Comparison of ENCODE assay signal across 26 cellular contexts in genomic region chr1:1901641-1902294, GRCh38. TPM values are rescaled to one million over a fixed set of nuclear protein-coding genes. Genes with fewer than 3 reads are reported as not detected.
A peak's percentile ranks its signal among the peaks of the same experiment; 100 is the strongest.
DNase-seq lines count a peak whose midpoint lies in the region; ATAC-seq, FAIRE-seq and TF ChIP-seq lines count a peak whose summit lies in the region.
"Had no signal": no experiment of that assay in that cellular context is flagged by ENCODE, and none has a peak within 500 bp of the region (broad histone marks: within the 10 kb centered on the region; RNA-seq: fewer than 3 reads in every experiment).

No MANE protein-coding gene starts in this region.

- no peaks in the 10 kb centered on the region for H3K79me1 ChIP-seq in mesendoderm (ENCODE audit: low read length)

- no peak overlapping the region for H2BK5ac ChIP-seq in mesendoderm (ENCODE audit: low read length)

- TF ChIP-seq CTCF in HepG2 (CRISPR knock-in tag; IDR thresholded peaks at IDR 0.05), result no peak
- TF ChIP-seq CTCF in right lobe of liver (IDR thresholded peaks at IDR 0.05), result no peak
- TF ChIP-seq CTCF in Loucy (conservative IDR thresholded peaks at IDR 0.05; ENCODE audit: low read length), result no peak
- no peak for TF ChIP-seq CTCF in hepatocyte (IDR thresholded peaks at IDR 0.05; ENCODE audit: poor library complexity)

- H3K79me2 ChIP-seq in HepG2 (ENCODE audit: insufficient read depth, low read length) (no peaks in the 10 kb centered on the region), Loucy (ENCODE audit: insufficient read depth, low read length) (no peaks in the 10 kb centered on the region), hepatocyte (no peaks in the 10 kb centered on the region), mesendoderm (ENCODE audit: control insufficient read depth, insufficient read depth, low read length) (no peaks in the 10 kb centered on the region)

- H3K9me3 ChIP-seq in HepG2 (ENCODE audit: low read length), result no peaks in the 10 kb centered on the region
- H3K9me3 ChIP-seq in right lobe of liver, result no peaks in the 10 kb centered on the region
- no peaks in the 10 kb centered on the region for H3K9me3 ChIP-seq in Loucy (ENCODE audit: insufficient read depth, low read depth, low read length)
- H3K9me3 ChIP-seq in hepatocyte (ENCODE audit: low read depth), result no peaks in the 10 kb centered on the region
- H3K9me3 ChIP-seq: HAP-1, SK-N-SH had no signal

- H3K18ac ChIP-seq in mesendoderm (ENCODE audit: low read length), result no peak overlapping the region

- TF ChIP-seq EP300 in HepG2 (IDR thresholded peaks at IDR 0.05; ENCODE audit: low read depth in 2 of 2, low read length in 2 of 2) (no peak), HepG2 (CRISPR knock-in tag; IDR thresholded peaks at IDR 0.05; ENCODE audit: borderline replicate concordance) (no peak)

- DNase-seq in HepG2 (ENCODE audit: low spot score) (no peak), right lobe of liver (no peak), hepatocyte (ENCODE audit: low spot score) (peak; percentile 2), mesendoderm (no peak), NCI-H1417 treated with DMSO at 0.1 percent for 48 hours (lab: John Stamatoyannopoulos, UW) (no peak)
- no peak for DNase-seq in stimulated activated naive B cell treated with anti-CD40 and anti-IgM and Interleukin-4, amounts not matched to agents 10 μg/mL and 1 μg/mL and 100 μg/mL, for 72 hours
- DNase-seq: CD8-positive, alpha-beta T cell; DMS 273 treated with DMSO at 0.1 percent for 48 hours; DMS79; NCI-H1092; NCI-H1436; NCI-H187 treated with DMSO at 0.1 percent for 48 hours; NCI-H82; NK-92 treated with Interleukin-12 subunit alpha and Interleukin-12 subunit beta, amount 100 ng/mL, for 24 hours; SIG-M5; SK-N-SH; T-helper 17 cell had no signal

- H4K20me1 ChIP-seq in HepG2 (ENCODE audit: insufficient read depth, low read length) (no peaks in the 10 kb centered on the region), Loucy (ENCODE audit: insufficient read depth, low read length, poor library complexity, severe bottlenecking) (no peaks in the 10 kb centered on the region), hepatocyte (ENCODE audit: insufficient read depth, poor library complexity, severe bottlenecking) (no peaks in the 10 kb centered on the region)

- no peak for TF ChIP-seq POLR2A in HepG2 (IDR thresholded peaks at IDR 0.05; ENCODE audit: insufficient read depth in 1 of 2, low read depth in 2 of 2, low read length in 2 of 2)
- TF ChIP-seq POLR2A in right lobe of liver (IDR thresholded peaks at IDR 0.05), result no peak

- H3K4me2 ChIP-seq in HepG2 (ENCODE audit: low read depth, low read length), result peak overlapping the region; percentile 42; the same call in 1 of the 2 replicates
- no peak overlapping the region for H3K4me2 ChIP-seq in Loucy (ENCODE audit: low read depth, low read length, poor library complexity, severe bottlenecking)
- H3K4me2 ChIP-seq in hepatocyte, result no peak overlapping the region
- H3K4me2 ChIP-seq in mesendoderm (ENCODE audit: low read length), result no peak overlapping the region
- H3K4me2 ChIP-seq: GM23338, KMS-11, SK-N-SH had no signal

- no peaks in the 10 kb centered on the region for H3K36me3 Mint-ChIP-seq in stimulated activated naive B cell treated with anti-CD40 and anti-IgM and Interleukin-4, amounts not matched to agents 10 μg/mL and 1 μg/mL and 100 μg/mL, for 72 hours
- H3K36me3 Mint-ChIP-seq: CD8-positive, alpha-beta T cell had no signal

- no peak overlapping the region for H2AFZ ChIP-seq in HepG2 (ENCODE audit: low read length)
- H2AFZ ChIP-seq in Loucy (ENCODE audit: low read length), result no peak overlapping the region
- no peak overlapping the region for H2AFZ ChIP-seq in hepatocyte
- H2AFZ ChIP-seq: GM23338 had no signal

- H4K5ac ChIP-seq in mesendoderm (ENCODE audit: low read length), result no peak overlapping the region

- BruUV-seq in HepG2 (replicated peaks; lab: Mats Ljungman, UMichigan), result no TSS peak

- no peak overlapping the region for H3K56ac ChIP-seq in mesendoderm (ENCODE audit: low read length)

- no peak overlapping the region for H3K27ac ChIP-seq in HepG2 (ENCODE audit: extremely low read length, insufficient read depth, low read length)
- H3K27ac ChIP-seq in right lobe of liver, result no peak overlapping the region
- no peak overlapping the region for H3K27ac ChIP-seq in hepatocyte
- no peak overlapping the region for H3K27ac ChIP-seq in mesendoderm (ENCODE audit: low read depth, low read length)
- H3K27ac ChIP-seq: C4-2B, KMS-11, RWPE1 had no signal

- H3K23ac ChIP-seq in mesendoderm (ENCODE audit: low read length), result no peak overlapping the region

- H3K9ac ChIP-seq in HepG2 (ENCODE audit: insufficient read depth, low read depth, low read length) (no peak overlapping the region), Loucy (ENCODE audit: low read depth, low read length, poor library complexity, severe bottlenecking) (peak overlapping the region; percentile 30), mesendoderm (ENCODE audit: low read length) (no peak overlapping the region)
- H3K9ac ChIP-seq: KMS-11, SK-N-SH had no signal

- in situ Hi-C loops in HepG2 (cut with HindIII; ENCODE audit: extremely low pct_ligation_motif_present, low pct_unique_long_range_greater_than_20kb), result loop anchor here (10.0 kb wide), 1 partner anchor 117 kb away; no protein-coding TSS in a partner anchor

- POLR2A ChIA-PET in HepG2 (lab: Yijun Ruan, JAX), result interaction anchor here (1.7 kb wide), 1 partner anchor 10 kb away, joined by 5 read pairs; no protein-coding TSS in a partner anchor

- no peaks in the 10 kb centered on the region for H3K9me3 Mint-ChIP-seq in stimulated activated naive B cell treated with anti-CD40 and anti-IgM and Interleukin-4, amounts not matched to agents 10 μg/mL and 1 μg/mL and 100 μg/mL, for 72 hours
- H3K9me3 Mint-ChIP-seq: CD8-positive, alpha-beta T cell; GM23338 had no signal

- peak overlapping the region; percentile 25 for H3K27ac Mint-ChIP-seq in stimulated activated naive B cell treated with anti-CD40 and anti-IgM and Interleukin-4, amounts not matched to agents 10 μg/mL and 1 μg/mL and 100 μg/mL, for 72 hours
- H3K27ac Mint-ChIP-seq: CD8-positive, alpha-beta T cell; GM23338; T-helper 17 cell had no signal

- H3K4me3 ChIP-seq in HepG2 (replicated peaks in 1 of 3; ENCODE audit: insufficient read depth in 1 of 3, low read depth in 2 of 3, low read length in 3 of 3), result peak overlapping the region in 1 of 3 experiments; percentile 55; a peak in 1 of 6 replicates
- H3K4me3 ChIP-seq in right lobe of liver, result no peak overlapping the region
- H3K4me3 ChIP-seq in Loucy (ENCODE audit: low read length, poor library complexity, severe bottlenecking), result no peak overlapping the region
- H3K4me3 ChIP-seq in hepatocyte, result no peak overlapping the region
- H3K4me3 ChIP-seq in mesendoderm (ENCODE audit: low read length), result no peak overlapping the region
- H3K4me3 ChIP-seq: GM23338, HAP-1 had no signal

- 44% methylated on average over 2 of the region's 13 CpGs for WGBS in HepG2 (ENCODE audit: low lambda C conversion rate)
- WGBS in right lobe of liver (ENCODE audit: insufficient coverage, low coverage, low lambda C conversion rate, missing lambda C conversion rate), result no CpG with 5 or more reads among the region's 13 CpGs
- 89% methylated on average over 13 of the region's 13 CpGs for WGBS in hepatocyte (ENCODE audit: low lambda C conversion rate, missing lambda C conversion rate)
- no CpG with 5 or more reads among the region's 13 CpGs for WGBS in mesendoderm (ENCODE audit: extremely low coverage, insufficient coverage, low lambda C conversion rate)

- H3K4me1 Mint-ChIP-seq in stimulated activated naive B cell treated with anti-CD40 and anti-IgM and Interleukin-4, amounts not matched to agents 10 μg/mL and 1 μg/mL and 100 μg/mL, for 72 hours, result peaks cover 21 to 29% of the 10 kb centered on the region in 2 donors

- ATAC-seq in HepG2, result peak; percentile 16
- ATAC-seq in right lobe of liver, result no peak
- no peak for ATAC-seq in stimulated activated naive B cell treated with anti-CD40 and anti-IgM and Interleukin-4, amounts not matched to agents 10 μg/mL and 1 μg/mL and 100 μg/mL, for 72 hours (replicated peaks)
- no peak for ATAC-seq in GM19452 (IDR thresholded peaks at IDR 0.05; ENCODE audit: unreplicated experiment)
- ATAC-seq: CD8-positive, alpha-beta T cell; T-helper 17 cell had no signal

- no peak overlapping the region for H3K4me3 Mint-ChIP-seq in stimulated activated naive B cell treated with anti-CD40 and anti-IgM and Interleukin-4, amounts not matched to agents 10 μg/mL and 1 μg/mL and 100 μg/mL, for 72 hours
- H3K4me3 Mint-ChIP-seq: CD8-positive, alpha-beta T cell; GM23338; T-helper 17 cell had no signal

- no peak overlapping the region for H2BK15ac ChIP-seq in mesendoderm (replicated peaks; ENCODE audit: low read depth)

- H3K27me3 Mint-ChIP-seq in stimulated activated naive B cell treated with anti-CD40 and anti-IgM and Interleukin-4, amounts not matched to agents 10 μg/mL and 1 μg/mL and 100 μg/mL, for 72 hours, result no peaks in the 10 kb centered on the region
- H3K27me3 Mint-ChIP-seq: T-helper 17 cell had no signal

- H3K9me2 ChIP-seq in Loucy (replicated peaks; ENCODE audit: low read depth, low read length) (no peaks in the 10 kb centered on the region), hepatocyte (replicated peaks; ENCODE audit: insufficient read depth) (no peaks in the 10 kb centered on the region)
- H3K9me2 ChIP-seq: SK-N-SH had no signal

- no peak for TF ChIP-seq RAD21 in HepG2 (CRISPR knock-in tag; IDR thresholded peaks at IDR 0.05)

- H3K36me3 ChIP-seq in HepG2 (replicated peaks in 1 of 2; ENCODE audit: control insufficient read depth in 1 of 2, insufficient read depth in 2 of 2, low read length in 2 of 2) (no peaks in the 10 kb centered on the region), right lobe of liver (no peaks in the 10 kb centered on the region), Loucy (ENCODE audit: insufficient read depth, low read length) (no peaks in the 10 kb centered on the region), hepatocyte (replicated peaks; ENCODE audit: insufficient read depth, low read depth) (no peaks in the 10 kb centered on the region), mesendoderm (ENCODE audit: control insufficient read depth, insufficient read depth, low read length) (no peaks in the 10 kb centered on the region)
- H3K36me3 ChIP-seq: HAP-1 had no signal

- no peak overlapping the region for H2BK120ac ChIP-seq in mesendoderm (ENCODE audit: low read depth, low read length)

- H3F3A ChIP-seq in Loucy (ENCODE audit: low read depth), result no peaks in the 10 kb centered on the region

- no peak for FAIRE-seq in HepG2 (lab: Jason Lieb, UNC)
- FAIRE-seq: A204.1, HTR-8/SVneo had no signal

- no peak overlapping the region for H2AK5ac ChIP-seq in mesendoderm (ENCODE audit: low read length)

- H3K4ac ChIP-seq in mesendoderm (ENCODE audit: low read depth, low read length), result no peak overlapping the region

- no peaks in the 10 kb centered on the region; a peak in 1 of 5 replicates for H3K27me3 ChIP-seq in HepG2 (ENCODE audit: control insufficient read depth in 1 of 2, insufficient read depth in 2 of 2, low read length in 2 of 2)
- no peaks in the 10 kb centered on the region for H3K27me3 ChIP-seq in right lobe of liver
- no peaks in the 10 kb centered on the region for H3K27me3 ChIP-seq in Loucy (ENCODE audit: insufficient read depth, low read length, poor library complexity, severe bottlenecking)
- H3K27me3 ChIP-seq in hepatocyte, result no peaks in the 10 kb centered on the region
- no peaks in the 10 kb centered on the region for H3K27me3 ChIP-seq in mesendoderm (ENCODE audit: insufficient read depth, low read length, poor library complexity)

- H4K8ac ChIP-seq in mesendoderm (ENCODE audit: low read depth, low read length), result no peak overlapping the region

- CTCF ChIA-PET in HepG2 (lab: Yijun Ruan, JAX; ENCODE audit: low intra/inter-chr PET ratio, low total read pairs), result no interaction called here

- intact Hi-C loops in HepG2 (cut with micrococcal nuclease; ENCODE audit: unreplicated experiment), result loop anchor here (10.0 kb wide), 1 partner anchor 47 kb away; no protein-coding TSS in a partner anchor
- intact Hi-C loops in right lobe of liver (cut with DNase I), result loop anchor here (10.0 kb wide), 2 partner anchors 107 to 147 kb away; no protein-coding TSS in a partner anchor

- H3K4me1 ChIP-seq in HepG2 (ENCODE audit: insufficient read depth, low read length) (peaks cover 54% of the 10 kb centered on the region), right lobe of liver (peaks cover 0 to 3% (median 0%) of the 10 kb centered on the region in 4 donors), Loucy (ENCODE audit: insufficient read depth, low read length, poor library complexity, severe bottlenecking) (peaks cover 37% of the 10 kb centered on the region), hepatocyte (ENCODE audit: insufficient read depth) (no peaks in the 10 kb centered on the region), mesendoderm (ENCODE audit: control insufficient read depth, low read depth, low read length) (no peaks in the 10 kb centered on the region)

RNA-seq across cellular contexts. Expression of gene GNB1, which starts 10.9 kb away (rescaled TPM):
- 66.2 and 76.7 TPM in 2 replicates for total RNA-seq in HepG2 (2016; rRNA removed; fragmentation: Illumina TruSeq; extraction: Trizol)
- total RNA-seq in HepG2 (2016; cell fraction: cytosol; rRNA removed; fragmentation: Illumina TruSeq; extraction: Trizol; ENCODE audit: low read depth), result 98.5 and 108 TPM in 2 replicates
- 68.2 and 68.8 TPM in 2 replicates for total RNA-seq in HepG2 (2016; cell fraction: insoluble cytoplasmic fraction; rRNA removed; fragmentation: Illumina TruSeq; extraction: Trizol)
- total RNA-seq in HepG2 (2016; cell fraction: membrane; rRNA removed; fragmentation: Illumina TruSeq; extraction: Trizol), result 163 and 168 TPM in 2 replicates
- total RNA-seq in HepG2 (2016; cell fraction: nucleus; rRNA removed; fragmentation: Illumina TruSeq; extraction: Trizol), result 45.2 and 49.3 TPM in 2 replicates
- polyA plus RNA-seq in HepG2 (2011; rRNA removed), result 327 and 345 TPM in 2 replicates
- 278 and 286 TPM in 2 replicates for polyA plus RNA-seq in HepG2 (2011; cell fraction: cytosol; rRNA removed)
- 169 and 179 TPM in 2 replicates for polyA plus RNA-seq in HepG2 (2011; cell fraction: nucleus; rRNA removed)
- 196 and 197 TPM in 2 replicates for polyA plus RNA-seq in HepG2 (2012)
- polyA plus RNA-seq in HepG2 (2016; cell fraction: cytosol; fragmentation: Illumina TruSeq; extraction: Trizol; ENCODE audit: low read depth), result 302 and 370 TPM in 2 replicates
- polyA plus RNA-seq in HepG2 (2016; cell fraction: insoluble cytoplasmic fraction; fragmentation: Illumina TruSeq; extraction: Trizol; ENCODE audit: low read depth), result 201 and 257 TPM in 2 replicates
- 387 and 445 TPM in 2 replicates for polyA plus RNA-seq in HepG2 (2016; cell fraction: membrane; fragmentation: Illumina TruSeq; extraction: Trizol; ENCODE audit: low read depth)
- 156 and 160 TPM in 2 replicates for polyA plus RNA-seq in HepG2 (2016; cell fraction: nucleus; fragmentation: Illumina TruSeq; extraction: Trizol; ENCODE audit: insufficient read depth, low read depth)
- 349 and 450 TPM in 2 replicates for polyA minus RNA-seq in HepG2 (2011; rRNA and poly(A)+ RNA removed; ENCODE audit: low replicate concordance)
- polyA minus RNA-seq in HepG2 (2011; cell fraction: cytosol; rRNA and poly(A)+ RNA removed), result 168 and 187 TPM in 2 replicates
- 63.1 and 70.6 TPM in 2 replicates for polyA minus RNA-seq in HepG2 (2011; cell fraction: nucleus; rRNA and poly(A)+ RNA removed)
- 100 to 1,000 TPM in 4 of 6 experiments, 10 to 100 TPM in 2; 85.9 to 147 (median 104) TPM for total RNA-seq in right lobe of liver
- total RNA-seq in hepatocyte, result 134 and 155 TPM in 2 replicates
- 154 and 175 TPM in 2 replicates for polyA plus RNA-seq in hepatocyte
- polyA plus RNA-seq in mesendoderm (2013, experiment 1 of 2), result 227 TPM
- 228 TPM for polyA plus RNA-seq in mesendoderm (2013, experiment 2 of 2)

RNA-seq across cellular contexts. Expression of gene CALML6, which starts 13.3 kb away (rescaled TPM):
- total RNA-seq in HepG2 (2016; rRNA removed; fragmentation: Illumina TruSeq; extraction: Trizol) (0.11 TPM in 1 of 2 replicates, not detected in the other), right lobe of liver (1 to 10 TPM in 1 of 6 experiments, under 1 TPM in 3, not detected in 2; 0.44 to 1.4 (median 0.58) TPM), hepatocyte (0.53 TPM in 1 of 2 replicates, not detected in the other)
- not detected in 2 replicates for total RNA-seq in HepG2 (2016; cell fraction: cytosol; rRNA removed; fragmentation: Illumina TruSeq; extraction: Trizol; ENCODE audit: low read depth)
- 0.13 TPM in 1 of 2 replicates, not detected in the other for total RNA-seq in HepG2 (2016; cell fraction: insoluble cytoplasmic fraction; rRNA removed; fragmentation: Illumina TruSeq; extraction: Trizol)
- not detected in 2 replicates for total RNA-seq in HepG2 (2016; cell fraction: membrane; rRNA removed; fragmentation: Illumina TruSeq; extraction: Trizol)
- total RNA-seq in HepG2 (2016; cell fraction: nucleus; rRNA removed; fragmentation: Illumina TruSeq; extraction: Trizol), result not detected in 2 replicates
- polyA plus RNA-seq in HepG2 (2011; rRNA removed) (0.12 TPM in 1 of 2 replicates, not detected in the other), hepatocyte (0.33 and 1.3 TPM in 2 replicates)
- polyA plus RNA-seq in HepG2 (2011; cell fraction: cytosol; rRNA removed), result not detected in 2 replicates
- polyA plus RNA-seq in HepG2 (2011; cell fraction: nucleus; rRNA removed), result 0.80 and 1.5 TPM in 2 replicates
- not detected in 2 replicates for polyA plus RNA-seq in HepG2 (2012)
- polyA plus RNA-seq in HepG2 (2016; cell fraction: cytosol; fragmentation: Illumina TruSeq; extraction: Trizol; ENCODE audit: low read depth), result not detected in 2 replicates
- not detected in 2 replicates for polyA plus RNA-seq in HepG2 (2016; cell fraction: insoluble cytoplasmic fraction; fragmentation: Illumina TruSeq; extraction: Trizol; ENCODE audit: low read depth)
- polyA plus RNA-seq in HepG2 (2016; cell fraction: membrane; fragmentation: Illumina TruSeq; extraction: Trizol; ENCODE audit: low read depth), result not detected in 2 replicates
- 0.38 and 0.87 TPM in 2 replicates for polyA plus RNA-seq in HepG2 (2016; cell fraction: nucleus; fragmentation: Illumina TruSeq; extraction: Trizol; ENCODE audit: insufficient read depth, low read depth)
- not detected in 2 replicates for polyA minus RNA-seq in HepG2 (2011; rRNA and poly(A)+ RNA removed; ENCODE audit: low replicate concordance)
- not detected in 2 replicates for polyA minus RNA-seq in HepG2 (2011; cell fraction: cytosol; rRNA and poly(A)+ RNA removed)
- polyA minus RNA-seq in HepG2 (2011; cell fraction: nucleus; rRNA and poly(A)+ RNA removed), result 0.64 TPM in 1 of 2 replicates, not detected in the other
- 0.27 TPM for polyA plus RNA-seq in mesendoderm (2013, experiment 1 of 2)
- polyA plus RNA-seq in mesendoderm (2013, experiment 2 of 2), result 0.22 TPM
- polyA plus RNA-seq: GM23338 had no signal

RNA-seq across cellular contexts. Expression of gene TMEM52, which starts 17.3 kb away (rescaled TPM):
- total RNA-seq in HepG2 (2016; rRNA removed; fragmentation: Illumina TruSeq; extraction: Trizol) (12.9 and 18.7 TPM in 2 replicates), right lobe of liver (10 to 100 TPM in 1 of 6 experiments, 1 to 10 TPM in 5; 2.3 to 13.2 (median 6.0) TPM), hepatocyte (3.6 and 5.8 TPM in 2 replicates)
- 49.1 and 56.2 TPM in 2 replicates for total RNA-seq in HepG2 (2016; cell fraction: cytosol; rRNA removed; fragmentation: Illumina TruSeq; extraction: Trizol; ENCODE audit: low read depth)
- 9.2 and 18.5 TPM in 2 replicates for total RNA-seq in HepG2 (2016; cell fraction: insoluble cytoplasmic fraction; rRNA removed; fragmentation: Illumina TruSeq; extraction: Trizol)
- 52.4 and 62.3 TPM in 2 replicates for total RNA-seq in HepG2 (2016; cell fraction: membrane; rRNA removed; fragmentation: Illumina TruSeq; extraction: Trizol)
- 7.7 and 11.9 TPM in 2 replicates for total RNA-seq in HepG2 (2016; cell fraction: nucleus; rRNA removed; fragmentation: Illumina TruSeq; extraction: Trizol)
- polyA plus RNA-seq in HepG2 (2011; rRNA removed) (13.2 and 15.3 TPM in 2 replicates), hepatocyte (5.3 and 5.8 TPM in 2 replicates)
- polyA plus RNA-seq in HepG2 (2011; cell fraction: cytosol; rRNA removed), result 12.8 and 25.5 TPM in 2 replicates
- 29.4 and 36.3 TPM in 2 replicates for polyA plus RNA-seq in HepG2 (2011; cell fraction: nucleus; rRNA removed)
- polyA plus RNA-seq in HepG2 (2012), result 6.6 and 7.8 TPM in 2 replicates
- 77.9 and 88.5 TPM in 2 replicates for polyA plus RNA-seq in HepG2 (2016; cell fraction: cytosol; fragmentation: Illumina TruSeq; extraction: Trizol; ENCODE audit: low read depth)
- 13.6 and 17.5 TPM in 2 replicates for polyA plus RNA-seq in HepG2 (2016; cell fraction: insoluble cytoplasmic fraction; fragmentation: Illumina TruSeq; extraction: Trizol; ENCODE audit: low read depth)
- 69.4 and 73.4 TPM in 2 replicates for polyA plus RNA-seq in HepG2 (2016; cell fraction: membrane; fragmentation: Illumina TruSeq; extraction: Trizol; ENCODE audit: low read depth)
- polyA plus RNA-seq in HepG2 (2016; cell fraction: nucleus; fragmentation: Illumina TruSeq; extraction: Trizol; ENCODE audit: insufficient read depth, low read depth), result 21.1 and 21.2 TPM in 2 replicates
- polyA minus RNA-seq in HepG2 (2011; rRNA and poly(A)+ RNA removed; ENCODE audit: low replicate concordance), result 1.1 and 27.0 TPM in 2 replicates
- polyA minus RNA-seq in HepG2 (2011; cell fraction: cytosol; rRNA and poly(A)+ RNA removed), result 7.6 and 7.8 TPM in 2 replicates
- 2.3 and 2.6 TPM in 2 replicates for polyA minus RNA-seq in HepG2 (2011; cell fraction: nucleus; rRNA and poly(A)+ RNA removed)
- 9.0 TPM for polyA plus RNA-seq in mesendoderm (2013, experiment 1 of 2)
- 8.8 TPM for polyA plus RNA-seq in mesendoderm (2013, experiment 2 of 2)
